8 cellular contexts compared by ENCODE assay signal in the genomic region with DNA sequence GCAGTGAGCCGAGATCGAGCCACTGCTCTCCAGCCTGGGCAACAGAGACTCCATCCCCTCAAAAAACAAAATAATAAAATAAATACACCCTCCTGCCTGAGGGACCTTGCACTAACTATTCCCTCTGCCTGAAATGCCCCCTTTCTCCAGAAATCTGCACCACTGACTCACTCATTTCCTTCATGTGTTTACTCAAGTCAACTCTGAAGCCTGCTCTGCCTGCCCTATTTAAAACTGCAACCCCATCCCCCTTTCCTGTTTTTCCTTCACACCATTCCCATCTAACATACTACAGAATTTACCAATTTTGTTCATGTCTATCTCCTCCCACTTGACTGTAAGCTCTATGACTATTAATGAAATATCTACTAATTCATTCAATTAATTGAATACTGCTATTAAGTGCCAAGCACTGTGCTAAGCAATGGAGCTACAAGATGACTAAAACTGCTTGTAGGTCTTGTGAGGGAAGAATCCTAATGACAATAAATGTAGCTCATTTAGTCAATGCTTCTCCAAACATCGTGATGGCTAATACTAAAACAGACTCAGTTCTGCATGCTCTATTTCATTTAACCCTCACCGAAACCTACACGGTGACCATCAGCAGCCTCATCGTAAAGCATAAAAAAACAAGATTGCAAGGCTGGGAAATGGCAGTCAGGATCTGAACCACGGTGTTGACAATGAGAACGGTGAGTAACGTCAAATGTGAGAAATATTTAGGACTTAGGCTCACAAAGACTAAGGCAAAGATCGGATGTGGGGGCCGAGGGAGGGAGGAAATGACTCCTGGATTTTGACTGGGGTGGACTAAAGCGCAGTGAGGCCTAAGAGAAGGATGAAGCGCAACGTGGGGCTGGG. TPM values are rescaled to one million over a fixed set of nuclear protein-coding genes. Genes with fewer than 3 reads are reported as not detected.
DNase-seq lines count a peak whose midpoint lies in the region; ATAC-seq and TF ChIP-seq lines count a peak whose summit lies in the region.

No MANE protein-coding gene starts in this region.

- H3K4me1 ChIP-seq in CD8-positive, alpha-beta memory T cell (ENCODE audit: insufficient read depth, low read length): peaks cover 17% of the 10 kb centered on the region
- H3K4me1 ChIP-seq in right cardiac atrium (ENCODE audit: control insufficient read depth, insufficient read depth, low read length) (no peaks in the 10 kb centered on the region), skeletal muscle satellite cell (ENCODE audit: control insufficient read depth, insufficient read depth, low read length) (peaks cover 42% of the 10 kb centered on the region)

- no peaks in the 10 kb centered on the region for H3K9me3 ChIP-seq in CD8-positive, alpha-beta memory T cell (ENCODE audit: low read length)
- no peaks in the 10 kb centered on the region for H3K9me3 ChIP-seq in right cardiac atrium (ENCODE audit: control insufficient read depth, low read length)
- H3K9me3 ChIP-seq in skeletal muscle satellite cell (replicated peaks; ENCODE audit: low read length): no peaks in the 10 kb centered on the region

- H3K27ac ChIP-seq in CD8-positive, alpha-beta memory T cell (ENCODE audit: low read depth, low read length): peak overlapping the region; percentile 15
- H3K27ac ChIP-seq in HL-60 (replicated peaks): no peak overlapping the region; the same call in 1 of the 2 replicates
- H3K27ac ChIP-seq in right cardiac atrium (ENCODE audit: low read length): peak overlapping the region; percentile 31

- no peaks in the 10 kb centered on the region for H3K9me3 Mint-ChIP-seq in CD8-positive, alpha-beta memory T cell
- no peaks in the 10 kb centered on the region for H3K9me3 Mint-ChIP-seq in activated CD4-positive, alpha-beta memory T cell treated with anti-CD3 and anti-CD28 coated beads for 36 hours

- POLR2A ChIA-PET in CD8-positive, alpha-beta memory T cell (lab: Charles Lee): interaction anchor here (0.5 to 3.1 kb wide), 8 partner anchors 11 to 279 kb away, joined by 3 to 40 read pairs (median 4); a partner anchor contains a TSS
- POLR2A ChIA-PET in activated CD4-positive, alpha-beta memory T cell treated with anti-CD3 and anti-CD28 coated beads for 36 hours (lab: Charles Lee): interaction anchor here (0.6 to 3.7 kb wide), 8 partner anchors 11 to 579 kb away, joined by 3 to 37 read pairs (median 4); a partner anchor contains a TSS

- TF ChIP-seq CTCF in HL-60 (IDR thresholded peaks at IDR 0.05; ENCODE audit: insufficient read depth, low read length): no peak

- peaks cover 0 to 28% (median 0%) of the 10 kb centered on the region in 3 donors for H3K36me3 Mint-ChIP-seq in CD8-positive, alpha-beta memory T cell
- H3K36me3 Mint-ChIP-seq in activated CD4-positive, alpha-beta memory T cell treated with anti-CD3 and anti-CD28 coated beads for 36 hours: peaks cover 3% of the 10 kb centered on the region

- WGBS in right cardiac atrium: 14% methylated on average over 14 of the region's 14 CpGs

- intact Hi-C loops in activated CD4-positive, alpha-beta memory T cell treated with anti-CD3 and anti-CD28 coated beads for 36 hours (cut with micrococcal nuclease): loop anchor here (1.0 to 5.0 kb wide), 5 partner anchors 35 to 322 kb away; a partner anchor contains a TSS
- intact Hi-C loops in right cardiac atrium (cut with DNase I): no loop called here

- peak overlapping the region; percentile 84 for H3K9ac ChIP-seq in skeletal muscle satellite cell (ENCODE audit: low read depth, low read length)

- H3K36me3 ChIP-seq in CD8-positive, alpha-beta memory T cell (ENCODE audit: insufficient read depth, low read length): peaks cover 8% of the 10 kb centered on the region
- H3K36me3 ChIP-seq in skeletal muscle satellite cell (ENCODE audit: insufficient read depth, low read length): peaks cover 19% of the 10 kb centered on the region

- peak overlapping the region; percentile 52 for H3K4me3 ChIP-seq in CD8-positive, alpha-beta memory T cell (ENCODE audit: low read length)
- H3K4me3 ChIP-seq in HL-60 (replicated peaks; ENCODE audit: insufficient read depth, low read length): peak overlapping the region; percentile 89
- peak overlapping the region; percentile 50 for H3K4me3 ChIP-seq in right cardiac atrium (ENCODE audit: low read length)
- H3K4me3 ChIP-seq in skeletal muscle satellite cell (ENCODE audit: low read length): peak overlapping the region; percentile 96

- H3K4me1 Mint-ChIP-seq in CD8-positive, alpha-beta memory T cell: peaks cover 20 to 45% (median 32%) of the 10 kb centered on the region in 3 donors
- peaks cover 26% of the 10 kb centered on the region for H3K4me1 Mint-ChIP-seq in activated CD4-positive, alpha-beta memory T cell treated with anti-CD3 and anti-CD28 coated beads for 36 hours (ENCODE audit: low read depth)

- peaks cover 0 to 3% of the 10 kb centered on the region in 2 donors for H3K27me3 Mint-ChIP-seq in CD8-positive, alpha-beta memory T cell
- no peaks in the 10 kb centered on the region for H3K27me3 Mint-ChIP-seq in activated CD4-positive, alpha-beta memory T cell treated with anti-CD3 and anti-CD28 coated beads for 36 hours

- no peak for ATAC-seq in right cardiac atrium
- no peak for ATAC-seq in GM19351 (IDR thresholded peaks at IDR 0.05; ENCODE audit: unreplicated experiment)

- H3K4me2 ChIP-seq in skeletal muscle satellite cell (ENCODE audit: low read length): peak overlapping the region; percentile 89

- H3K27me3 ChIP-seq in CD8-positive, alpha-beta memory T cell (ENCODE audit: insufficient read depth, low read length, poor library complexity, severe bottlenecking): no peaks in the 10 kb centered on the region
- H3K27me3 ChIP-seq in HL-60 (ENCODE audit: insufficient read depth, poor library complexity, severe bottlenecking): no peaks in the 10 kb centered on the region
- H3K27me3 ChIP-seq in right cardiac atrium (ENCODE audit: control insufficient read depth, insufficient read depth): no peaks in the 10 kb centered on the region
- H3K27me3 ChIP-seq in skeletal muscle satellite cell (ENCODE audit: control insufficient read depth, insufficient read depth, low read length): no peaks in the 10 kb centered on the region

- H3K27ac Mint-ChIP-seq in CD8-positive, alpha-beta memory T cell: peak overlapping the region; percentile 60 to 99 (median 86)
- peak overlapping the region; percentile 89 for H3K27ac Mint-ChIP-seq in activated CD4-positive, alpha-beta memory T cell treated with anti-CD3 and anti-CD28 coated beads for 36 hours

- H3K4me3 Mint-ChIP-seq in CD8-positive, alpha-beta memory T cell: peak overlapping the region; percentile 85 to 99 (median 97)
- peak overlapping the region; percentile 79 for H3K4me3 Mint-ChIP-seq in activated CD4-positive, alpha-beta memory T cell treated with anti-CD3 and anti-CD28 coated beads for 36 hours

- CTCF ChIA-PET in CD8-positive, alpha-beta memory T cell (lab: Charles Lee): interaction anchor here (1.0 to 2.7 kb wide), 4 partner anchors 7 to 283 kb away, joined by 3 to 9 read pairs (median 5); no protein-coding TSS in a partner anchor
- CTCF ChIA-PET in activated CD4-positive, alpha-beta memory T cell treated with anti-CD3 and anti-CD28 coated beads for 36 hours (lab: Charles Lee): interaction anchor here (1.0 to 3.6 kb wide), 4 partner anchors 9 to 323 kb away, joined by 3 to 28 read pairs (median 6); a partner anchor contains a TSS

- DNase-seq in CD8-positive, alpha-beta memory T cell: no peak
- DNase-seq in HL-60 (ENCODE audit: low read depth in 1 of 2, low spot score in 1 of 2): no peak
- DNase-seq in activated CD4-positive, alpha-beta memory T cell treated with anti-CD3 and anti-CD28 coated beads for 36 hours: peak; percentile 77
- DNase-seq in right cardiac atrium: no peak
- no peak for DNase-seq in NCI-H187 (lab: John Stamatoyannopoulos, UW)
- DNase-seq in hippocampal formation (lab: John Stamatoyannopoulos, UW): no peak

RNA-seq across cellular contexts. Expression of a gene that starts 0.7 kb away (rescaled TPM):
- total RNA-seq in CD8-positive, alpha-beta memory T cell: 10 to 100 TPM; 23.4 to 25.8 TPM
- 2.4 TPM for polyA plus RNA-seq in CD8-positive, alpha-beta memory T cell
- 10 to 100 TPM; 18.9 to 19.7 TPM for total RNA-seq in activated CD4-positive, alpha-beta memory T cell treated with anti-CD3 and anti-CD28 coated beads for 36 hours
- 10 to 100 TPM in 1 of 4 donors, 1 to 10 TPM in 3; 8.0 to 11.1 (median 8.6) TPM for total RNA-seq in right cardiac atrium
- polyA plus RNA-seq in right cardiac atrium: 6.2 TPM
- 7.6 and 9.8 TPM in 2 replicates for total RNA-seq in skeletal muscle satellite cell (2012; rRNA removed)

RNA-seq across cellular contexts. Expression of a gene that starts 35.9 kb away (rescaled TPM):
- total RNA-seq in CD8-positive, alpha-beta memory T cell: 10 to 100 TPM; 91.8 to 96.7 TPM
- polyA plus RNA-seq in CD8-positive, alpha-beta memory T cell: 29.3 TPM
- total RNA-seq in activated CD4-positive, alpha-beta memory T cell treated with anti-CD3 and anti-CD28 coated beads for 36 hours: 10 to 100 TPM; 69.8 to 77.6 TPM
- 10 to 100 TPM; 72.4 to 79.7 (median 75.8) TPM for total RNA-seq in right cardiac atrium
- polyA plus RNA-seq in right cardiac atrium: 14.7 TPM
- 41.7 and 48.2 TPM in 2 replicates for total RNA-seq in skeletal muscle satellite cell (2012; rRNA removed)

RNA-seq across cellular contexts. Expression of a gene that starts 58.3 kb away (rescaled TPM):
- total RNA-seq in CD8-positive, alpha-beta memory T cell: 100 to 1,000 TPM; 210 TPM
- 117 TPM for polyA plus RNA-seq in CD8-positive, alpha-beta memory T cell
- 100 to 1,000 TPM; 200 to 203 TPM for total RNA-seq in activated CD4-positive, alpha-beta memory T cell treated with anti-CD3 and anti-CD28 coated beads for 36 hours
- 10 to 100 TPM; 65.4 to 70.0 (median 69.0) TPM for total RNA-seq in right cardiac atrium
- polyA plus RNA-seq in right cardiac atrium: 48.6 TPM
- 45.9 and 52.7 TPM in 2 replicates for total RNA-seq in skeletal muscle satellite cell (2012; rRNA removed)
